In genomic region chr17:72393553-72393952, GRCh38 we compare ENCODE assay signal across 12 cellular contexts.
DNase-seq lines count a peak whose midpoint lies in the region; ATAC-seq lines count a peak whose summit lies in the region.
"Had no signal": no experiment of that assay in that cellular context is flagged by ENCODE, and none has a peak within 500 bp of the region (broad histone marks: within the 10 kb centered on the region; RNA-seq: fewer than 3 reads in every experiment).

No MANE protein-coding gene starts in this region.

- peaks cover 50% of the 10 kb centered on the region for H3K4me1 ChIP-seq in GM23248 (ENCODE audit: insufficient read depth)

- peaks cover 39% of the 10 kb centered on the region for H3F3A ChIP-seq in GM23248 (ENCODE audit: insufficient read depth)

- WGBS in GM23248 (ENCODE audit: low coverage in 1 of 2, low lambda C conversion rate in 2 of 2, missing lambda C conversion rate in 2 of 2), 2 experiments = 16 to 19% methylated on average over 2 of the region's 2 CpGs

- no peaks in the 10 kb centered on the region for H4K20me1 ChIP-seq in GM23248 (ENCODE audit: insufficient read depth)

- in situ Hi-C loops in GM23248 (cut with MboI) = no loop called here

- H3K4me2 ChIP-seq in GM23248 (ENCODE audit: unreplicated experiment) = peak overlapping the region; percentile 62

- no peaks in the 10 kb centered on the region for H3K9me3 ChIP-seq in GM23248 (ENCODE audit: low read depth)

- H3K9me2 ChIP-seq in GM23248 (ENCODE audit: insufficient read depth) = no peaks in the 10 kb centered on the region

- H3K36me3 ChIP-seq in GM23248 (ENCODE audit: low read depth) = no peaks in the 10 kb centered on the region

- peak overlapping the region; percentile 4; the same call in 1 of the 2 replicates for H2AFZ ChIP-seq in GM23248

- H3K9ac ChIP-seq in GM23248 = no peak overlapping the region

- ATAC-seq in esophagus mucosa = peak; percentile 9
- no peak for ATAC-seq in GM21825 (IDR thresholded peaks at IDR 0.05; ENCODE audit: unreplicated experiment)

- no peak overlapping the region for H3K4me3 ChIP-seq in GM23248

- H3K27me3 ChIP-seq in GM23248 (replicated peaks; ENCODE audit: insufficient read depth) = no peaks in the 10 kb centered on the region

- H3K79me2 ChIP-seq in GM23248 (ENCODE audit: insufficient read depth) = no peaks in the 10 kb centered on the region

- peak; percentile 85 for DNase-seq in GM23248
- DNase-seq in RPMI7951 (ENCODE audit: low read depth) = peak; percentile 94
- DNase-seq in renal cortical epithelial cell (ENCODE audit: low read depth) = peak; percentile 88
- DNase-seq in activated effector memory CD4-positive, alpha-beta T cell treated with anti-CD3 and anti-CD28 coated beads, Interleukin-2, amount 50 U/mL, for 16 hours = no peak
- DNase-seq in DMS114 treated with DMSO at 0.1 percent for 48 hours (lab: John Stamatoyannopoulos, UW; ENCODE audit: unreplicated experiment) = no peak
- DNase-seq in activated T-cell treated with anti-CD3 and anti-CD28 coated beads for 4 hours = no peak
- DNase-seq: aorta; DMS79 treated with DMSO at 0.1 percent for 48 hours; NCI-H1930; stimulated activated CD4-positive, alpha-beta T cell treated with anti-CD3 and anti-CD28 coated beads, Interleukin-15, amount 100 ng/mL, for 24 hours had no signal

- no peak overlapping the region for H3K27ac ChIP-seq in GM23248

Comparison
In these comparisons a context has a peak if more than half of its experiments do, and no peak if none do; other contexts are left out.
1. DNase-seq: peak in GM23248 (single experiment), RPMI7951 (single experiment) and renal cortical epithelial cell (single experiment); none in activated effector memory CD4-positive, alpha-beta T cell treated with anti-CD3 and anti-CD28 coated beads, Interleukin-2, amount 50 U/mL, for 16 hours (single experiment), DMS114 treated with DMSO at 0.1 percent for 48 hours (single experiment) and activated T-cell treated with anti-CD3 and anti-CD28 coated beads for 4 hours (single experiment).